Comparison of ENCODE assay signal across 24 cellular contexts in genomic region chr21:34343347-34344057, GRCh38. TPM values are rescaled to one million over a fixed set of nuclear protein-coding genes. Genes with fewer than 3 reads are reported as not detected.
A peak's percentile ranks its signal among the peaks of the same experiment; 100 is the strongest.
DNase-seq lines count a peak whose midpoint lies in the region; TF ChIP-seq lines count a peak whose summit lies in the region.
"Had no signal": no experiment of that assay in that cellular context is flagged by ENCODE, and none has a peak within 500 bp of the region (broad histone marks: within the 10 kb centered on the region; RNA-seq: fewer than 3 reads in every experiment).

No MANE protein-coding gene starts in this region.

- H3K4me1 ChIP-seq in ascending aorta = peaks cover 3 to 37% of the 10 kb centered on the region in 2 donors
- H3K4me1 ChIP-seq: BLaER1 treated with 17β-estradiol and CSF1 and Interleukin-3, amounts not matched to agents 10 nM and 100 nM; Peyer's patch had no signal

- H3K27ac ChIP-seq in ascending aorta = peak overlapping the region; percentile 66 to 70
- no peak overlapping the region for H3K27ac ChIP-seq in coronary artery
- peak overlapping the region; percentile 50 for H3K27ac ChIP-seq in layer of hippocampus (ENCODE audit: low read depth, low read length)
- H3K27ac ChIP-seq in substantia nigra (ENCODE audit: low read depth, low read length, poor library complexity, severe bottlenecking) = peak overlapping the region; percentile 35
- H3K27ac ChIP-seq: BLaER1 treated with 17β-estradiol and CSF1 and Interleukin-3, amounts not matched to agents 10 nM and 100 nM; Peyer's patch; SJSA1 had no signal

- H3K4me3 ChIP-seq in ascending aorta (no peak overlapping the region), coronary artery (no peak overlapping the region)
- H3K4me3 ChIP-seq: BLaER1 treated with 17β-estradiol and CSF1 and Interleukin-3, amounts not matched to agents 10 nM and 100 nM; GM23338; Peyer's patch; SJSA1 had no signal

- intact Hi-C loops in ascending aorta (cut with DNase I) (no loop called here), posterior vena cava (cut with DNase I) (no loop called here)

- in situ Hi-C loops in GM13976 (cut with MboI; ENCODE audit: low sequenced_read_pairs, unreplicated experiment) = no loop called here

- H3K36me3 ChIP-seq in ascending aorta = no peaks in the 10 kb centered on the region
- H3K36me3 ChIP-seq: BLaER1 treated with 17β-estradiol and CSF1 and Interleukin-3, amounts not matched to agents 10 nM and 100 nM; Peyer's patch; SJSA1 had no signal

- DNase-seq in ascending aorta (ENCODE audit: low spot score in 2 of 2) = peak in 1 of 2 donors; percentile 31
- DNase-seq in coronary artery (ENCODE audit: low spot score) = peak; percentile 28
- no peak for DNase-seq in substantia nigra (lab: John Stamatoyannopoulos, UW)
- no peak for DNase-seq in AG20443 (ENCODE audit: low spot score)
- DNase-seq in HuH-7 (ENCODE audit: low spot score) = no peak
- DNase-seq in posterior vena cava (ENCODE audit: low spot score) = no peak
- DNase-seq in GM13976 (ENCODE audit: low spot score) = no peak
- DNase-seq: CD4-positive, alpha-beta memory T cell; DMS153; HCEC 1CT; NCI-H1417; NCI-H1694 treated with DMSO at 0.1 percent for 48 hours; NCI-H2081 treated with DMSO at 0.1 percent for 48 hours; NCI-H2171 treated with DMSO at 0.1 percent for 48 hours; NCI-H524 treated with DMSO at 0.1 percent for 48 hours; Peyer's patch had no signal

- H3K9me3 ChIP-seq in ascending aorta = no peaks in the 10 kb centered on the region
- H3K9me3 ChIP-seq: BLaER1 treated with 17β-estradiol and CSF1 and Interleukin-3, amounts not matched to agents 10 nM and 100 nM; Peyer's patch; SJSA1 had no signal

- no peak for TF ChIP-seq CTCF in ascending aorta (IDR thresholded peaks at IDR 0.05)
- TF ChIP-seq CTCF in coronary artery (IDR thresholded peaks at IDR 0.05) = no peak
- no peak for TF ChIP-seq CTCF in GM13976 (IDR thresholded peaks at IDR 0.05; ENCODE audit: borderline replicate concordance, control extremely low read depth, extremely low read depth, insufficient read depth, missing control alignments)

- no peaks in the 10 kb centered on the region for H3K27me3 ChIP-seq in ascending aorta
- no peaks in the 10 kb centered on the region for H3K27me3 ChIP-seq in layer of hippocampus (ENCODE audit: control insufficient read depth, insufficient read depth, low read length)
- H3K27me3 ChIP-seq: BLaER1 treated with 17β-estradiol and CSF1 and Interleukin-3, amounts not matched to agents 10 nM and 100 nM; Peyer's patch; SJSA1 had no signal

RNA-seq across cellular contexts. Expression of gene KCNE2, which starts 20.3 kb away (rescaled TPM):
- total RNA-seq in ascending aorta (not detected), posterior vena cava (not detected)
- total RNA-seq: CD4-positive, alpha-beta memory T cell; G401; HT1080; IMR-90; OCI-LY7; Peyer's patch; SJSA1 had no signal

RNA-seq across cellular contexts. Expression of gene SMIM11, which starts 31.8 kb away (rescaled TPM):
- total RNA-seq in ascending aorta = not detected
- total RNA-seq in posterior vena cava = 1 to 10 TPM; 6.3 to 9.6 TPM
- total RNA-seq: G401 had no signal

Comparison
In these comparisons a context has a peak if more than half of its experiments do, and no peak if none do; other contexts are left out.
1. H3K27ac ChIP-seq: peak in ascending aorta (2 of 2), layer of hippocampus (single experiment) and substantia nigra (single experiment); none in coronary artery (0 of 2).